Comparison of ENCODE assay signal across 23 cellular contexts in genomic region chrX:103012945-103013344, GRCh38. TPM values are rescaled to one million over a fixed set of nuclear protein-coding genes. Genes with fewer than 3 reads are reported as not detected.
"Had no signal": no experiment of that assay in that cellular context is flagged by ENCODE, and none has a peak within 500 bp of the region (broad histone marks: within the 10 kb centered on the region; RNA-seq: fewer than 3 reads in every experiment).

No MANE protein-coding gene starts in this region.

- H3K27ac ChIP-seq: dorsolateral prefrontal cortex, gastrocnemius medialis, left lung, psoas muscle, sigmoid colon, stomach, thyroid gland had no signal

- H3K4me3 Mint-ChIP-seq: naive thymus-derived CD8-positive, alpha-beta T cell; nephron progenitor cell; stimulated activated effector memory CD8-positive, alpha-beta T cell treated with anti-CD3 and anti-CD28 coated beads, Interleukin-12 subunit alpha, Interleukin-12 subunit beta, amount 100 ng/mL, for 72 hours; type B pancreatic cell had no signal

- H3K4me1 Mint-ChIP-seq: naive thymus-derived CD8-positive, alpha-beta T cell; nephron progenitor cell; stimulated activated effector memory CD8-positive, alpha-beta T cell treated with anti-CD3 and anti-CD28 coated beads, Interleukin-12 subunit alpha, Interleukin-12 subunit beta, amount 100 ng/mL, for 72 hours had no signal

- H3K27ac Mint-ChIP-seq: naive thymus-derived CD8-positive, alpha-beta T cell; nephron progenitor cell; stimulated activated effector memory CD8-positive, alpha-beta T cell treated with anti-CD3 and anti-CD28 coated beads, Interleukin-12 subunit alpha, Interleukin-12 subunit beta, amount 100 ng/mL, for 72 hours; type B pancreatic cell had no signal

- H3K36me3 Mint-ChIP-seq: naive thymus-derived CD8-positive, alpha-beta T cell; stimulated activated effector memory CD8-positive, alpha-beta T cell treated with anti-CD3 and anti-CD28 coated beads, Interleukin-12 subunit alpha, Interleukin-12 subunit beta, amount 100 ng/mL, for 72 hours; type B pancreatic cell had no signal

- H3K4me3 ChIP-seq: dorsolateral prefrontal cortex, gastrocnemius medialis, left lung, psoas muscle, sigmoid colon, stomach, thyroid gland had no signal

- ATAC-seq: gastrocnemius medialis; left lung; naive thymus-derived CD8-positive, alpha-beta T cell; psoas muscle; right cardiac atrium; stimulated activated effector memory CD8-positive, alpha-beta T cell treated with anti-CD3 and anti-CD28 coated beads, Interleukin-12 subunit alpha, Interleukin-12 subunit beta, amount 100 ng/mL, for 72 hours had no signal

- H3K27me3 ChIP-seq: gastrocnemius medialis, left lung, sigmoid colon, stomach, thyroid gland had no signal

- H3K9me3 Mint-ChIP-seq: naive thymus-derived CD8-positive, alpha-beta T cell; stimulated activated effector memory CD8-positive, alpha-beta T cell treated with anti-CD3 and anti-CD28 coated beads, Interleukin-12 subunit alpha, Interleukin-12 subunit beta, amount 100 ng/mL, for 72 hours; type B pancreatic cell had no signal

- H3K36me3 ChIP-seq: gastrocnemius medialis, left lung, sigmoid colon, stomach, thyroid gland had no signal

- H3K4me1 ChIP-seq: gastrocnemius medialis, left lung, psoas muscle, sigmoid colon, stomach, thyroid gland had no signal

- H3K9me3 ChIP-seq: gastrocnemius medialis, left lung, psoas muscle, sigmoid colon, stomach, thyroid gland had no signal

- DNase-seq: dorsolateral prefrontal cortex; effector CD4-positive, alpha-beta T cell; foreskin fibroblast; gastrocnemius medialis; head of caudate nucleus; left lung; mesendoderm; midbrain; naive thymus-derived CD8-positive, alpha-beta T cell; nephron progenitor cell; nucleus accumbens; psoas muscle; right cardiac atrium; sigmoid colon; stimulated activated CD4-positive, alpha-beta T cell treated with anti-CD3 and anti-CD28 coated beads, Interleukin-2, amount 100 ng/mL, for 24 hours; stimulated activated CD4-positive, alpha-beta T cell treated with anti-CD3 and anti-CD28 coated beads, Interleukin-4, amount 100 ng/mL, for 24 hours; stimulated activated naive CD4-positive, alpha-beta T cell treated with Interleukin-2 at 50 U/mL for 16 hours; stomach; thyroid gland had no signal

RNA-seq across cellular contexts. Expression of gene BEX1, which starts 51.0 kb away (rescaled TPM):
- total RNA-seq: gastrocnemius medialis; lung microvascular endothelial cell; naive thymus-derived CD8-positive, alpha-beta T cell; subcutaneous adipose tissue had no signal
